ENCODE assay signal across 22 cellular contexts in genomic region chr9:22065431-22065830, GRCh38. TPM values are rescaled to one million over a fixed set of nuclear protein-coding genes. Genes with fewer than 3 reads are reported as not detected.
DNase-seq lines count a peak whose midpoint lies in the region; ATAC-seq and TF ChIP-seq lines count a peak whose summit lies in the region.
"Had no signal": no experiment of that assay in that cellular context is flagged by ENCODE, and none has a peak within 500 bp of the region (broad histone marks: within the 10 kb centered on the region; RNA-seq: fewer than 3 reads in every experiment).

No MANE protein-coding gene starts in this region.

- no peaks in the 10 kb centered on the region for H4K20me1 ChIP-seq in DND-41 (ENCODE audit: insufficient read depth, low read length)
- no peaks in the 10 kb centered on the region for H4K20me1 ChIP-seq in OCI-LY7 (ENCODE audit: insufficient read depth, low read length)
- H4K20me1 ChIP-seq: BLaER1 had no signal

- H3K27me3 Mint-ChIP-seq in activated T-cell treated with anti-CD3 and anti-CD28 coated beads, Interleukin-2, amount 50 U/mL, for 4 hours (ENCODE audit: low read depth): no peaks in the 10 kb centered on the region
- H3K27me3 Mint-ChIP-seq in activated CD8-positive, alpha-beta T cell treated with anti-CD3 and anti-CD28 coated beads, Interleukin-2, amount 10 ng/mL, durations not matched to agents 7 days and 5 days (ENCODE audit: low read depth): no peaks in the 10 kb centered on the region
- peaks cover 0 to 42% (median 0%) of the 10 kb centered on the region in 5 donors for H3K27me3 Mint-ChIP-seq in naive thymus-derived CD4-positive, alpha-beta T cell

- H3K27ac Mint-ChIP-seq in activated CD8-positive, alpha-beta T cell treated with anti-CD3 and anti-CD28 coated beads, Interleukin-2, amount 10 ng/mL, durations not matched to agents 7 days and 5 days: peak overlapping the region; percentile 85
- peak overlapping the region in 5 of 9 donors; percentile 17 to 70 (median 34) for H3K27ac Mint-ChIP-seq in naive thymus-derived CD4-positive, alpha-beta T cell
- H3K27ac Mint-ChIP-seq: GM23338 had no signal

- TF ChIP-seq CTCF in DND-41 (IDR thresholded peaks at IDR 0.05; ENCODE audit: borderline replicate concordance, extremely low read depth, low read length, poor library complexity, severe bottlenecking) (no peak), OCI-LY7 (conservative IDR thresholded peaks at IDR 0.05; ENCODE audit: low read length) (no peak)

- H2AFZ ChIP-seq in DND-41 (ENCODE audit: low read depth, low read length) (no peak overlapping the region), OCI-LY7 (ENCODE audit: low read length) (no peak overlapping the region)
- H2AFZ ChIP-seq: GM23338 had no signal

- H3K4me1 Mint-ChIP-seq in activated T-cell treated with anti-CD3 and anti-CD28 coated beads, Interleukin-2, amount 50 U/mL, for 4 hours (ENCODE audit: low read depth): peaks cover 28% of the 10 kb centered on the region
- H3K4me1 Mint-ChIP-seq in activated CD8-positive, alpha-beta T cell treated with anti-CD3 and anti-CD28 coated beads, Interleukin-2, amount 10 ng/mL, durations not matched to agents 7 days and 5 days (ENCODE audit: low read depth): peaks cover 61% of the 10 kb centered on the region
- peaks cover 16 to 46% (median 28%) of the 10 kb centered on the region in 7 donors for H3K4me1 Mint-ChIP-seq in naive thymus-derived CD4-positive, alpha-beta T cell
- H3K4me1 Mint-ChIP-seq: GM23338 had no signal

- no peak overlapping the region for H3K9ac ChIP-seq in DND-41 (ENCODE audit: low read depth, low read length)
- H3K9ac ChIP-seq: BLaER1, KMS-11 had no signal

- BruUV-seq in OCI-LY7 (replicated peaks; lab: Mats Ljungman, UMichigan): no TSS peak

- no peaks in the 10 kb centered on the region for H3K4me1 ChIP-seq in DND-41 (ENCODE audit: insufficient read depth, low read length)
- peaks cover 0 to 9% of the 10 kb centered on the region in 2 donors for H3K4me1 ChIP-seq in naive thymus-derived CD4-positive, alpha-beta T cell (ENCODE audit: control insufficient read depth in 2 of 2, insufficient read depth in 2 of 2, low read length in 2 of 2)
- no peaks in the 10 kb centered on the region for H3K4me1 ChIP-seq in OCI-LY7 (ENCODE audit: insufficient read depth, low read length, poor library complexity, severe bottlenecking)

- no peaks in the 10 kb centered on the region for H3K79me2 ChIP-seq in DND-41 (ENCODE audit: insufficient read depth, low read length)
- H3K79me2 ChIP-seq in OCI-LY7 (ENCODE audit: insufficient read depth, low read depth, low read length): no peaks in the 10 kb centered on the region

- no peak overlapping the region for H3K4me3 Mint-ChIP-seq in activated T-cell treated with anti-CD3 and anti-CD28 coated beads, Interleukin-2, amount 50 U/mL, for 4 hours
- H3K4me3 Mint-ChIP-seq in activated CD8-positive, alpha-beta T cell treated with anti-CD3 and anti-CD28 coated beads, Interleukin-2, amount 10 ng/mL, durations not matched to agents 7 days and 5 days: peak overlapping the region; percentile 36
- H3K4me3 Mint-ChIP-seq in naive thymus-derived CD4-positive, alpha-beta T cell: peak overlapping the region in 6 of 10 donors; percentile 2 to 55 (median 24)
- H3K4me3 Mint-ChIP-seq: CD8-positive, alpha-beta memory T cell; GM23338 had no signal

- POLR2A ChIA-PET in activated CD8-positive, alpha-beta T cell treated with anti-CD3 and anti-CD28 coated beads, Interleukin-2, amount 10 ng/mL, durations not matched to agents 7 days and 5 days (lab: Charles Lee): interaction anchor here (0.8 to 1.0 kb wide), 5 partner anchors 8 to 98 kb away, joined by 3 read pairs; no protein-coding TSS in a partner anchor
- POLR2A ChIA-PET in naive thymus-derived CD4-positive, alpha-beta T cell (lab: Charles Lee): no interaction called here
- POLR2A ChIA-PET in OCI-LY7 (lab: Charles Lee): interaction anchor here (0.6 to 1.6 kb wide), 4 partner anchors 15 to 1241 kb away, joined by 3 to 6 read pairs (median 3); no protein-coding TSS in a partner anchor

- H3K4me2 ChIP-seq in DND-41 (ENCODE audit: insufficient read depth, low read length): no peak overlapping the region
- no peak overlapping the region for H3K4me2 ChIP-seq in OCI-LY7 (ENCODE audit: low read length)
- H3K4me2 ChIP-seq: BLaER1, GM23338, KMS-11 had no signal

- no peaks in the 10 kb centered on the region for H3K27me3 ChIP-seq in DND-41 (ENCODE audit: insufficient read depth, low read length, poor library complexity)
- no peaks in the 10 kb centered on the region for H3K27me3 ChIP-seq in naive thymus-derived CD4-positive, alpha-beta T cell (ENCODE audit: control insufficient read depth in 2 of 2, insufficient read depth in 2 of 2, low read length in 2 of 2)
- H3K27me3 ChIP-seq: BLaER1 had no signal

- DNase-seq in activated T-cell treated with anti-CD3 and anti-CD28 coated beads, Interleukin-2, amount 50 U/mL, for 4 hours: no peak
- DNase-seq in activated T-cell treated with anti-CD3 and anti-CD28 coated beads, Interleukin-2, amount 50 U/mL, for 48 hours: no peak
- DNase-seq in DND-41 (no peak), OCI-LY7 (ENCODE audit: low spot score) (no peak), NCI-H2081 treated with DMSO at 0.1 percent for 48 hours (lab: John Stamatoyannopoulos, UW) (no peak)
- no peak for DNase-seq in activated CD8-positive, alpha-beta T cell treated with anti-CD3 and anti-CD28 coated beads, Interleukin-2, amount 10 ng/mL, durations not matched to agents 7 days and 5 days
- peak in 2 of 9 donors; percentile 16 to 18 for DNase-seq in naive thymus-derived CD4-positive, alpha-beta T cell
- DNase-seq: CD8-positive, alpha-beta memory T cell; DMS53; HCEC 1CT; NCI-H1417 treated with DMSO at 0.1 percent for 48 hours; NCI-H187 treated with DMSO at 0.1 percent for 48 hours; NCI-H345; NCI-H526 treated with DMSO at 0.1 percent for 48 hours; SHP77 treated with DMSO at 0.1 percent for 48 hours had no signal

- no peak overlapping the region for H3K4me3 ChIP-seq in DND-41 (ENCODE audit: low read depth in 1 of 2, low read length in 2 of 2)
- no peak overlapping the region for H3K4me3 ChIP-seq in naive thymus-derived CD4-positive, alpha-beta T cell (ENCODE audit: low read length)
- H3K4me3 ChIP-seq in OCI-LY7 (ENCODE audit: low read depth, low read length, poor library complexity, severe bottlenecking): no peak overlapping the region
- H3K4me3 ChIP-seq: BLaER1, GM23338 had no signal

- ATAC-seq in activated T-cell treated with anti-CD3 and anti-CD28 coated beads, Interleukin-2, amount 50 U/mL, for 4 hours: peak; percentile 43 to 46
- ATAC-seq in DND-41 (ENCODE audit: insufficient read depth, low read depth) (peak; percentile 81), GM21529 (IDR thresholded peaks at IDR 0.05; ENCODE audit: unreplicated experiment) (no peak)
- ATAC-seq in activated CD8-positive, alpha-beta T cell treated with anti-CD3 and anti-CD28 coated beads, Interleukin-2, amount 10 ng/mL, durations not matched to agents 7 days and 5 days: peak; percentile 75
- peak; percentile 44 for ATAC-seq in naive thymus-derived CD4-positive, alpha-beta T cell
- ATAC-seq: GM23338 had no signal

- H3K9me3 ChIP-seq in DND-41 (ENCODE audit: insufficient read depth, low read length, severe bottlenecking): no peaks in the 10 kb centered on the region
- no peaks in the 10 kb centered on the region for H3K9me3 ChIP-seq in naive thymus-derived CD4-positive, alpha-beta T cell (ENCODE audit: control insufficient read depth in 2 of 3, low read length in 3 of 3)
- H3K9me3 ChIP-seq in OCI-LY7 (ENCODE audit: low read length): no peaks in the 10 kb centered on the region
- H3K9me3 ChIP-seq: BLaER1 had no signal

- no peaks in the 10 kb centered on the region for H3K9me3 Mint-ChIP-seq in activated T-cell treated with anti-CD3 and anti-CD28 coated beads, Interleukin-2, amount 50 U/mL, for 4 hours
- H3K9me3 Mint-ChIP-seq in activated CD8-positive, alpha-beta T cell treated with anti-CD3 and anti-CD28 coated beads, Interleukin-2, amount 10 ng/mL, durations not matched to agents 7 days and 5 days (ENCODE audit: insufficient read depth): no peaks in the 10 kb centered on the region
- peaks cover 0 to 8% (median 0%) of the 10 kb centered on the region in 11 donors for H3K9me3 Mint-ChIP-seq in naive thymus-derived CD4-positive, alpha-beta T cell
- H3K9me3 Mint-ChIP-seq: CD8-positive, alpha-beta memory T cell; GM23338 had no signal

- H3K27ac ChIP-seq in DND-41 (ENCODE audit: low read length): no peak overlapping the region
- H3K27ac ChIP-seq in naive thymus-derived CD4-positive, alpha-beta T cell (ENCODE audit: low read depth, low read length): no peak overlapping the region
- no peak overlapping the region for H3K27ac ChIP-seq in OCI-LY7 (ENCODE audit: low read depth, low read length, poor library complexity, severe bottlenecking)
- H3K27ac ChIP-seq: BLaER1, HL-60, KMS-11 had no signal

- no peaks in the 10 kb centered on the region for H3K36me3 Mint-ChIP-seq in activated T-cell treated with anti-CD3 and anti-CD28 coated beads, Interleukin-2, amount 50 U/mL, for 4 hours (ENCODE audit: insufficient read depth)
- peaks cover 53% of the 10 kb centered on the region for H3K36me3 Mint-ChIP-seq in activated CD8-positive, alpha-beta T cell treated with anti-CD3 and anti-CD28 coated beads, Interleukin-2, amount 10 ng/mL, durations not matched to agents 7 days and 5 days (ENCODE audit: low read depth)
- peaks cover 0 to 30% (median 0%) of the 10 kb centered on the region in 5 donors for H3K36me3 Mint-ChIP-seq in naive thymus-derived CD4-positive, alpha-beta T cell

- intact Hi-C loops in naive thymus-derived CD4-positive, alpha-beta T cell (cut with micrococcal nuclease): loop anchor here in 1 of 2 donors (1.0 to 2.0 kb wide), 2 partner anchors 8 to 13 kb away; no protein-coding TSS in a partner anchor
- intact Hi-C loops in OCI-LY7 (cut with micrococcal nuclease; ENCODE audit: unreplicated experiment): no loop called here

- no peaks in the 10 kb centered on the region for H3K9me2 ChIP-seq in OCI-LY7 (ENCODE audit: insufficient read depth, low read length)

- CTCF ChIA-PET in activated CD8-positive, alpha-beta T cell treated with anti-CD3 and anti-CD28 coated beads, Interleukin-2, amount 10 ng/mL, durations not matched to agents 7 days and 5 days (lab: Charles Lee): interaction anchor here (0.7 to 4.9 kb wide), 14 partner anchors 9 to 252 kb away, joined by 3 to 19 read pairs (median 5); partner anchors contain the start of gene CDKN2B
- CTCF ChIA-PET in naive thymus-derived CD4-positive, alpha-beta T cell (lab: Charles Lee): interaction anchor here (0.7 kb wide), 2 partner anchors 105 to 190 kb away, joined by 4 read pairs; no protein-coding TSS in a partner anchor
- CTCF ChIA-PET in OCI-LY7 (lab: Charles Lee; ENCODE audit: unreplicated experiment): interaction anchor here (0.8 kb wide), 1 partner anchor 36 kb away, joined by 3 read pairs; no protein-coding TSS in a partner anchor

- H3K36me3 ChIP-seq in DND-41 (ENCODE audit: insufficient read depth, low read length) (peaks cover 41% of the 10 kb centered on the region), OCI-LY7 (ENCODE audit: insufficient read depth, low read length) (no peaks in the 10 kb centered on the region)
- no peaks in the 10 kb centered on the region for H3K36me3 ChIP-seq in naive thymus-derived CD4-positive, alpha-beta T cell (ENCODE audit: control insufficient read depth in 2 of 3, insufficient read depth in 3 of 3, low read length in 3 of 3)
- H3K36me3 ChIP-seq: BLaER1 had no signal

RNA-seq across cellular contexts. Expression of gene CDKN2B, which starts 56.3 kb away (rescaled TPM):
- under 1 TPM in 2 of 3 donors, not detected in 1; 0.16 to 0.40 TPM for total RNA-seq in activated T-cell treated with anti-CD3 and anti-CD28 coated beads, Interleukin-2, amount 50 U/mL, for 4 hours
- total RNA-seq in activated CD8-positive, alpha-beta T cell treated with anti-CD3 and anti-CD28 coated beads, Interleukin-2, amount 10 ng/mL, durations not matched to agents 7 days and 5 days: 1 to 10 TPM; 2.3 to 3.1 TPM
- total RNA-seq in naive thymus-derived CD4-positive, alpha-beta T cell: 1 to 10 TPM in 2 of 5 experiments, under 1 TPM in 1, not detected in 2; 0.32 to 4.1 (median 1.6) TPM
- polyA plus RNA-seq in naive thymus-derived CD4-positive, alpha-beta T cell: not detected
- total RNA-seq in OCI-LY7 (2014; rRNA removed; shearing (Covaris generic)): 2.0 TPM in 2 replicates
- total RNA-seq in OCI-LY7 (2022): 3.7 and 4.7 TPM in 2 replicates
- total RNA-seq: A673, HT1080 had no signal
